In the genomic region with DNA sequence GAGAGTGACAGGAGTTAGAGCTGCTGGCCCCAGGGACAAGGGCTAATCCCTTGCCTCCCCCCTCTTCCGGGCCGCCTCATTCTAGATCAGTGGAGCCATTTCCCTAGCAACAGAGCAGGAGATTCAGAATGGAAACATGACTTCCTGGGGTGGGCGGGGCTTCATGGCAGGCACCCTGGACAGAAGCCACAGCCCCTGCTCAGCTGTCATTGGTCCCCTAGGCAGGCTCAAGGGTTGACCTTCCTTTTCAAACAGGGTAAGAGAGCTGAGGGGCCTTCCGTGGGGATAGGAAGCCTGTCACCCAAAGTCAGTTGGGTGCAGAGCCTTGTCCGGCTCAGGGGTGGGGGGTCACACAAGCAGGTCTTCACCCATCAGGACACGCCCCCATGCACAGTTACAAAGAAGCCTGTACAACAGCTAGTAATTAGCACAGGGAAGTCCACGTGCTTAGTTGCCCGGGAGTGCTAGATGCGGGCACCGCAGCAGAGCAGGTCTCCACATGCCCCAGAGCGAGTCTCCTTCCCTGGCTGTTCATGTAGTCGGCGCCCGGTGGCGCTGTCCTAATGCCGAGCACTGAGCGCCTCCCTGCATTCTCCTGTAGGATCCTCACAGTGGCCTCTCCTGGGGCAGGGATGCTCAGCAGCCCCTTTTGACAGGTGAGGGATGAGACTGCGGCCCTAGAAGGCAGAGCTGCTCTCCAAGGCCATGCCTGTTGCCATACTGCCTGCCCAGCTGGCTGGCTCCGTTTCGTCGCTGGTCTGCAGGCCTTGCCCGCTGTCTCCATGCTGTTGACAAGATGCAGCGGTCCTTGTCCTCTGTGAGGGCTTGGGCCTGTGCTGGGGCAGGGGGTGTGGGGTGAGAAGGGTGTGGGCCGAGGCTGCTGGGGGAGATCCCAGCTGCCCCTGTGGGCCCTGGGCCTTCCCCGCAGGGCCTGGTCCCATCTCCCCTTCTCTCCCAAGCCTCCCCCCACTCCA, we compare ENCODE assay signal across 9 cellular contexts. TPM values are rescaled to one million over a fixed set of nuclear protein-coding genes. Genes with fewer than 3 reads are reported as not detected.
DNase-seq lines count a peak whose midpoint lies in the region; ATAC-seq lines count a peak whose summit lies in the region.
"Had no signal": no experiment of that assay in that cellular context is flagged by ENCODE, and none has a peak within 500 bp of the region (broad histone marks: within the 10 kb centered on the region; RNA-seq: fewer than 3 reads in every experiment).

No MANE protein-coding gene starts in this region.

- H3K27me3 ChIP-seq in Karpas-422 (ENCODE audit: low read length) = no peaks in the 10 kb centered on the region

- peak overlapping the region; percentile 86 for H3K4me2 ChIP-seq in Karpas-422 (ENCODE audit: low read depth, low read length, poor library complexity, severe bottlenecking)

- no peak for ATAC-seq in GM21825 (IDR thresholded peaks at IDR 0.05; ENCODE audit: unreplicated experiment)
- ATAC-seq: Panc1 had no signal

- H3K9me3 ChIP-seq in Karpas-422 (ENCODE audit: low read length) = no peaks in the 10 kb centered on the region

- H3K9me2 ChIP-seq in Karpas-422 (replicated peaks; ENCODE audit: insufficient read depth, low read length) = no peaks in the 10 kb centered on the region

- H3K27ac ChIP-seq in Karpas-422 (ENCODE audit: low read length) (peak overlapping the region; percentile 39), caudate nucleus (ENCODE audit: low read depth, low read length) (peak overlapping the region; percentile 82)

- H4K20me1 ChIP-seq in Karpas-422 (ENCODE audit: insufficient read depth, low read depth, low read length) = peaks cover 66% of the 10 kb centered on the region

- peaks cover 73% of the 10 kb centered on the region for H3K79me2 ChIP-seq in Karpas-422 (ENCODE audit: low read length)

- DNase-seq in GM04503 (ENCODE audit: low read depth) (peak; percentile 37), Karpas-422 (peak; percentile 91), RPMI8226 (peak; percentile 34), caudate nucleus (lab: John Stamatoyannopoulos, UW) (peak in 21 of 61 donors; percentile 9 to 59 (median 38)), islet precursor cell (peak; percentile 92), activated gamma-delta T cell treated with Interleukin-2 at 50 U/mL for 16 hours (no peak)
- peak; percentile 22 to 39 for DNase-seq in stimulated activated CD4-positive, alpha-beta T cell treated with anti-CD3 and anti-CD28 coated beads, Interleukin-2, amount 100 ng/mL, for 48 hours

- peaks cover 44% of the 10 kb centered on the region for H3K4me1 ChIP-seq in Karpas-422 (ENCODE audit: low read length)

- H3K9ac ChIP-seq in Karpas-422 (ENCODE audit: low read length) = no peak overlapping the region

- H2AFZ ChIP-seq in Karpas-422 (ENCODE audit: low read length) = no peak overlapping the region

- peak overlapping the region; percentile 27; the same call in 1 of the 2 replicates for H3K4me3 ChIP-seq in Karpas-422 (ENCODE audit: low read length)

- H3K36me3 ChIP-seq in Karpas-422 (ENCODE audit: insufficient read depth, low read length) = peaks cover 8% of the 10 kb centered on the region; the same call in 1 of the 2 replicates

RNA-seq across cellular contexts. Expression of gene TMEM201, which starts 5.1 kb away (rescaled TPM):
- total RNA-seq in Karpas-422 (2014; rRNA removed; shearing (Covaris generic); ENCODE audit: low replicate concordance) = 9.3 and 12.2 TPM in 2 replicates

RNA-seq across cellular contexts. Expression of gene SLC25A33, which starts 54.5 kb away (rescaled TPM):
- 19.7 and 25.2 TPM in 2 replicates for total RNA-seq in Karpas-422 (2014; rRNA removed; shearing (Covaris generic); ENCODE audit: low replicate concordance)

RNA-seq across cellular contexts. Expression of gene PIK3CD, which starts 57.8 kb away (rescaled TPM):
- 30.5 and 43.5 TPM in 2 replicates for total RNA-seq in Karpas-422 (2014; rRNA removed; shearing (Covaris generic); ENCODE audit: low replicate concordance)
